In the genomic region with DNA sequence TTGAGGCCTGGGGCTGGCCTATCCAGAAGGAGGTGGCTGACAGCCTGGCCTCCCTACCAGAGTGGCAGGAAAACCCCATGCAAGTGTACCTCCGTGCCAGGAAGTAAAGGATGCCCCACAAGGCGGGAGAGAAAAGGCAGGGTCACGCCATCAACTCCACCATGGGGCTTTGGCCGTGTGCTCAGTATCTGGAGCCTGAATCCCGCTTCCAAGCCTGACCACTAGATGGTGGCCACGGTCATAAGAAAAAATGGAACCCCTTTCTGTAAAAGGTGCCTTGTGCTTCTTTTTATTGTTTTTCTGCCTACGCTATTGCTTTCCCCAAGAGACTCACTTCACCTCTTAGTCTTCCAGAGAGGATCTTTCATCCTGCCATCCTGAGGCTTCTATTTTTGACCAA, we compare ENCODE assay signal across 9 cellular contexts. TPM values are rescaled to one million over a fixed set of nuclear protein-coding genes. Genes with fewer than 3 reads are reported as not detected.
DNase-seq lines count a peak whose midpoint lies in the region; ATAC-seq lines count a peak whose summit lies in the region.
"Not testable (repeated sequence)": the region's sequence is repeated elsewhere in the genome, so short reads cannot be mapped to it uniquely, and the experiment has no call there.
"Had no signal": no experiment of that assay in that cellular context is flagged by ENCODE, and none has a peak within 500 bp of the region (broad histone marks: within the 10 kb centered on the region; RNA-seq: fewer than 3 reads in every experiment).

No MANE protein-coding gene starts in this region.

- peak; percentile 92 for ATAC-seq in GM18502 (IDR thresholded peaks at IDR 0.05; ENCODE audit: poor library complexity, unreplicated experiment)
- peak; percentile 88 for ATAC-seq in GM19372 (IDR thresholded peaks at IDR 0.05; ENCODE audit: low read depth, unreplicated experiment)
- peak; percentile 87 for ATAC-seq in GM21786 (IDR thresholded peaks at IDR 0.05; ENCODE audit: unreplicated experiment)
- peak; percentile 54 for ATAC-seq in HG02970 (IDR thresholded peaks at IDR 0.05; ENCODE audit: low FRiP score, unreplicated experiment)
- peak; percentile 95 for ATAC-seq in HG03354 (IDR thresholded peaks at IDR 0.05; ENCODE audit: poor library complexity, severe bottlenecking, unreplicated experiment)
- peak; percentile 56 for ATAC-seq in T-helper 17 cell
- ATAC-seq in left colon, result peak; percentile 71
- ATAC-seq in stimulated activated naive CD8-positive, alpha-beta T cell treated with anti-CD3 and anti-CD28 coated beads, Interleukin-15, Interleukin-2, amounts not matched to agents 100 U/mL and 50 U/mL, for 24 hours, result peak; percentile 55

- H3K27me3 Mint-ChIP-seq in T-helper 17 cell, result not testable (repeated sequence)

- H3K27ac Mint-ChIP-seq in T-helper 17 cell, result not testable (repeated sequence)

- H3K9me3 ChIP-seq in T-helper 17 cell (ENCODE audit: control insufficient read depth, low read length, poor library complexity, severe bottlenecking), result not testable (repeated sequence)

- DNase-seq in T-helper 17 cell; left colon; stimulated activated naive CD8-positive, alpha-beta T cell treated with anti-CD3 and anti-CD28 coated beads, Interleukin-15, Interleukin-2, amounts not matched to agents 100 U/mL and 50 U/mL, for 24 hours: not testable (repeated sequence)

- H3K4me1 Mint-ChIP-seq in T-helper 17 cell, result not testable (repeated sequence)

- intact Hi-C loops in left colon (cut with DNase I, micrococcal nuclease), result not testable (repeated sequence)

- H3K4me3 Mint-ChIP-seq in T-helper 17 cell, result not testable (repeated sequence)

- H3K36me3 Mint-ChIP-seq in T-helper 17 cell (ENCODE audit: low read depth), result not testable (repeated sequence)

RNA-seq across cellular contexts. Expression of gene CTAGE6, which starts 29.9 kb away (rescaled TPM):
- total RNA-seq in T-helper 17 cell (1 to 10 TPM in 1 of 2 donors, under 1 TPM in 1; 0.73 to 1.1 TPM), left colon (under 1 TPM in 1 of 2 donors, not detected in 1; 0.22 TPM)
- total RNA-seq: smooth muscle cell had no signal
